Comparison of ENCODE assay signal across 29 cellular contexts in the genomic region with DNA sequence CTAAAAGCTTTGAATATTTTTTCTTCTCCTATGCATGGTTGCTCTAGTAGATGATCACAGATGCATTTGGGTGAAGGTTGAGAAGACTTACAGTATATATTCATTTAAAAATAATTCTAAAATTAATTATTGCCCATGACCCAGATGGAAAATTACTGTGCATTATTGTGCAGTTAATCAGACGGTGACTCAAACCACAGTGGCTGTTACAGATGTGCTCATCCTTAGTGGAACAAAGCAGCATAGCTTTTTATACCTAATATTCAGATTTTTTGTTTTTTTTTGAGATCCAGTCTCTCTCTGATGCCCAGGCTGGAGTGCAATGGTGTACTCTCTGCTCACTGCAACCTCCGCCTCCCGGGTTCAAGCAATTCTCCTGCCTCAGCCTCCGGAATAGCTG. TPM values are rescaled to one million over a fixed set of nuclear protein-coding genes. Genes with fewer than 3 reads are reported as not detected.
A peak's percentile ranks its signal among the peaks of the same experiment; 100 is the strongest.
DNase-seq lines count a peak whose midpoint lies in the region; ATAC-seq, FAIRE-seq and TF ChIP-seq lines count a peak whose summit lies in the region.
"Had no signal": no experiment of that assay in that cellular context is flagged by ENCODE, and none has a peak within 500 bp of the region (broad histone marks: within the 10 kb centered on the region; RNA-seq: fewer than 3 reads in every experiment).

No MANE protein-coding gene starts in this region.

- DNase-seq in A549 (ENCODE audit: low read depth in 1 of 2, low spot score in 1 of 2) = no peak
- DNase-seq in HCT116 (ENCODE audit: low read depth, low spot score) = no peak
- DNase-seq in adipocyte (ENCODE audit: low read depth) = peak; percentile 22
- DNase-seq in glomerular visceral epithelial cell (ENCODE audit: extremely low spot score) = peak; percentile 43
- DNase-seq in NCI-H2227 (lab: John Stamatoyannopoulos, UW; ENCODE audit: unreplicated experiment) = no peak
- DNase-seq in T-helper 1 cell = no peak
- DNase-seq in cerebellar cortex (ENCODE audit: low spot score) = no peak
- DNase-seq: activated naive CD4-positive, alpha-beta T cell treated with Interleukin-2 at 50 U/mL for 16 hours; CD4-positive, CD25-positive, alpha-beta regulatory T cell; DMS153; endodermal cell; foreskin melanocyte; left cardiac atrium; NCI-H1048; NCI-H2029; NCI-H446 treated with DMSO at 0.1 percent for 48 hours; Right ventricle myocardium superior; small intestine; stimulated activated CD4-positive, alpha-beta T cell treated with anti-CD3 and anti-CD28 coated beads, Interleukin-4, amount 100 ng/mL, for 1 hour; stomach; upper lobe of left lung had no signal

- no peak overlapping the region for H3K9ac ChIP-seq in HCT116 (ENCODE audit: low read length)
- H3K9ac ChIP-seq in adipocyte (ENCODE audit: low read length) = no peak overlapping the region
- H3K9ac ChIP-seq: KMS-11 had no signal

- H3K4me1 ChIP-seq in A549 = peaks cover 21% of the 10 kb centered on the region
- peaks cover 10 to 14% of the 10 kb centered on the region in 2 experiments for H3K4me1 ChIP-seq in HCT116 (ENCODE audit: control insufficient read depth in 1 of 2, insufficient read depth in 2 of 2, low read length in 2 of 2)
- peaks cover 17% of the 10 kb centered on the region for H3K4me1 ChIP-seq in adipocyte (ENCODE audit: control insufficient read depth, insufficient read depth, low read length)
- H3K4me1 ChIP-seq: ascending aorta, prostate gland had no signal

- ATAC-seq in A549 = no peak
- ATAC-seq in HCT116 = no peak
- no peak for ATAC-seq in HG02870 (IDR thresholded peaks at IDR 0.05; ENCODE audit: unreplicated experiment)
- ATAC-seq: left cardiac atrium had no signal

- H3K27me3 ChIP-seq in HCT116 (ENCODE audit: insufficient read depth, low read length) = no peaks in the 10 kb centered on the region
- peaks cover 3% of the 10 kb centered on the region for H3K27me3 ChIP-seq in adipocyte (replicated peaks; ENCODE audit: control insufficient read depth, insufficient read depth, low read length)

- no peaks in the 10 kb centered on the region for H3K79me2 ChIP-seq in HCT116 (ENCODE audit: insufficient read depth, low read length)

- TF ChIP-seq CTCF in A549 (IDR thresholded peaks at IDR 0.05) = no peak
- TF ChIP-seq CTCF in HCT116 (IDR thresholded peaks at IDR 0.05 in 2 of 3, conservative IDR thresholded peaks at IDR 0.05 in 1 of 3; ENCODE audit: borderline replicate concordance in 1 of 3, insufficient read depth in 1 of 3, low read depth in 2 of 3, low read length in 2 of 3) = no peak

- H3K27ac ChIP-seq in A549 = peak overlapping the region in 1 of 2 experiments; percentile 47; a peak in 2 of 6 replicates
- H3K27ac ChIP-seq in HCT116 (ENCODE audit: low read depth, low read length) = no peak overlapping the region
- H3K27ac ChIP-seq: ascending aorta, KMS-11, prostate gland, stomach, upper lobe of left lung, VCaP had no signal

- intact Hi-C loops in HCT116 (cut with micrococcal nuclease) = no loop called here

- TF ChIP-seq POLR2A in A549 (IDR thresholded peaks at IDR 0.05; ENCODE audit: low read length) (no peak), HCT116 (IDR thresholded peaks at IDR 0.05; ENCODE audit: borderline replicate concordance, extremely low read depth, insufficient read depth, insufficient read length) (no peak)

- no TSS peak for BruUV-seq in HCT116 (replicated peaks; lab: Mats Ljungman, UMichigan)

- no peak for FAIRE-seq in A549 (lab: Jason Lieb, UNC)
- FAIRE-seq: small intestine had no signal

- RAD21 ChIA-PET in HCT116 (lab: Charles Lee; ENCODE audit: low non-redundant PET in 1 of 2, low total read pairs in 2 of 2, uncharacterized antibody in 2 of 2, unreplicated experiment in 2 of 2) = no interaction called here

- TF ChIP-seq EP300 in A549 (IDR thresholded peaks at IDR 0.05) = no peak

- H3K9me2 ChIP-seq in HCT116 (ENCODE audit: insufficient read depth) = no peaks in the 10 kb centered on the region

- POLR2A ChIA-PET in A549 (lab: Yijun Ruan, JAX) = no interaction called here
- POLR2A ChIA-PET in HCT116 (lab: Charles Lee) = no interaction called here

- TF ChIP-seq RAD21 in A549 (conservative IDR thresholded peaks at IDR 0.05 in 1 of 2, IDR thresholded peaks at IDR 0.05 in 1 of 2) = no peak
- no peak for TF ChIP-seq RAD21 in HCT116 (IDR thresholded peaks at IDR 0.05; ENCODE audit: low read depth)

- H4K20me1 ChIP-seq in HCT116 (ENCODE audit: insufficient read depth) = no peaks in the 10 kb centered on the region

- H3K9me3 ChIP-seq in A549 (no peaks in the 10 kb centered on the region), HCT116 (ENCODE audit: control insufficient read depth in 1 of 2, insufficient read depth in 1 of 2, low read depth in 1 of 2, low read length in 2 of 2) (no peaks in the 10 kb centered on the region), adipocyte (ENCODE audit: control insufficient read depth, low read length) (no peaks in the 10 kb centered on the region)
- H3K9me3 ChIP-seq: ascending aorta, prostate gland, upper lobe of left lung had no signal

- H2AFZ ChIP-seq in HCT116 (ENCODE audit: low read depth, low read length, poor library complexity, severe bottlenecking) = peak overlapping the region; percentile 51

- H3K4me2 ChIP-seq in A549 = peak overlapping the region; percentile 14
- H3K4me2 ChIP-seq in HCT116 (ENCODE audit: low read length) = peak overlapping the region; percentile 42
- H3K4me2 ChIP-seq: KMS-11 had no signal

- H3K36me3 ChIP-seq in HCT116 (ENCODE audit: control insufficient read depth in 1 of 2, insufficient read depth in 2 of 2, low read length in 2 of 2) (no peaks in the 10 kb centered on the region), adipocyte (ENCODE audit: control insufficient read depth, insufficient read depth, low read length, severe bottlenecking) (no peaks in the 10 kb centered on the region)
- H3K36me3 ChIP-seq: ascending aorta, prostate gland, stomach, upper lobe of left lung had no signal

- H3K4me3 ChIP-seq in A549 (no peak overlapping the region), HCT116 (replicated peaks in 1 of 2; ENCODE audit: low read depth in 1 of 2, low read length in 2 of 2) (no peak overlapping the region), adipocyte (ENCODE audit: low read length) (no peak overlapping the region)
- H3K4me3 ChIP-seq: ascending aorta, prostate gland, stomach, upper lobe of left lung had no signal

- 57% methylated on average over 4 of the region's 4 CpGs for WGBS in A549 (ENCODE audit: missing lambda C conversion rate)

- CTCF ChIA-PET in A549 (lab: Yijun Ruan, JAX) (no interaction called here), HCT116 (lab: Charles Lee) (no interaction called here)

TF ChIP-seq in A549, 52 proteins besides CTCF, POLR2A, EP300 and RAD21:
- TF ChIP-seq RARB (CRISPR knock-in tag; IDR thresholded peaks at IDR 0.05) (no peak), GATA3 (IDR thresholded peaks at IDR 0.05; ENCODE audit: borderline replicate concordance) (no peak), MYC (IDR thresholded peaks at IDR 0.05; ENCODE audit: borderline replicate concordance, low read length) (no peak), FOSL2 (IDR thresholded peaks at IDR 0.05) (0 out of 2 replicates have a peak, but pooled peaks have one; percentile 15), FOSL2 (CRISPR knock-in tag; IDR thresholded peaks at IDR 0.05) (0 out of 2 replicates have a peak, but pooled peaks have one; percentile 7), NPAS2 (CRISPR knock-in tag; IDR thresholded peaks at IDR 0.05; ENCODE audit: borderline replicate concordance) (no peak)
- TF ChIP-seq, protein P1, sequence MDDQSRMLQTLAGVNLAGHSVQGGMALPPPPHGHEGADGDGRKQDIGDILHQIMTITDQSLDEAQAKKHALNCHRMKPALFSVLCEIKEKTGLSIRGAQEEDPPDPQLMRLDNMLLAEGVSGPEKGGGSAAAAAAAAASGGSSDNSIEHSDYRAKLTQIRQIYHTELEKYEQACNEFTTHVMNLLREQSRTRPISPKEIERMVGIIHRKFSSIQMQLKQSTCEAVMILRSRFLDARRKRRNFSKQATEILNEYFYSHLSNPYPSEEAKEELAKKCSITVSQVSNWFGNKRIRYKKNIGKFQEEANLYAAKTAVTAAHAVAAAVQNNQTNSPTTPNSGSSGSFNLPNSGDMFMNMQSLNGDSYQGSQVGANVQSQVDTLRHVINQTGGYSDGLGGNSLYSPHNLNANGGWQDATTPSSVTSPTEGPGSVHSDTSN (IDR thresholded peaks at IDR 0.05) = no peak

TF ChIP-seq in HCT116, 20 proteins besides CTCF, POLR2A, EP300 and RAD21:
- TF ChIP-seq FOSL1 (IDR thresholded peaks at IDR 0.05; ENCODE audit: low read depth) (peak; percentile 46), SP1 (IDR thresholded peaks at IDR 0.05; ENCODE audit: low read depth) (0 out of 2 replicates have a peak, but pooled peaks have one; percentile 28), JUND (IDR thresholded peaks at IDR 0.05) (peak; percentile 37; the same call in 1 of the 2 replicates), EZH2phosphoT487 (IDR thresholded peaks at IDR 0.05; ENCODE audit: borderline replicate concordance) (no peak)
- TF ChIP-seq, protein P2, sequence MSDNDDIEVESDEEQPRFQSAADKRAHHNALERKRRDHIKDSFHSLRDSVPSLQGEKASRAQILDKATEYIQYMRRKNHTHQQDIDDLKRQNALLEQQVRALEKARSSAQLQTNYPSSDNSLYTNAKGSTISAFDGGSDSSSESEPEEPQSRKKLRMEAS (IDR thresholded peaks at IDR 0.05) = no peak

RNA-seq across cellular contexts. Expression of a gene that starts 10.7 kb away (rescaled TPM):
- not detected in 2 replicates for polyA plus RNA-seq in A549 (2011; rRNA removed)
- polyA plus RNA-seq in A549 (2012; cell fraction: cytosol; rRNA removed) = not detected in 2 replicates
- polyA plus RNA-seq in A549 (2012; cell fraction: nucleus; rRNA removed) = not detected in 2 replicates
- not detected in 3 replicates for polyA plus RNA-seq in A549 (2017; fragmentation: RNase III; extraction: RNeasy Plus Mini Kit Qiagen cat#74134 plus additional on column Dnase treatment)
- not detected in 2 replicates for polyA minus RNA-seq in A549 (2011; rRNA and poly(A)+ RNA removed)
- not detected for total RNA-seq in HCT116 (2021; ENCODE audit: unreplicated experiment)
- 0.10 TPM in 1 of 2 replicates, not detected in the other for polyA plus RNA-seq in HCT116 (2012)
- total RNA-seq: A673; ascending aorta; CD4-positive, CD25-positive, alpha-beta regulatory T cell; endodermal cell; left cardiac atrium; prostate gland; Right ventricle myocardium superior; stomach; T-helper 1 cell treated with Interleukin-12 subunit alpha and Interleukin-12 subunit beta and Interleukin-4 antibody, amounts not matched to agents 30 ng/mL and 1 ng/mL, for 36 hours; upper lobe of left lung had no signal
- polyA plus RNA-seq: CD4-positive, CD25-positive, alpha-beta regulatory T cell; neural cell; small intestine; stomach had no signal

RNA-seq across cellular contexts. Expression of a gene that starts 27.1 kb away (rescaled TPM):
- polyA plus RNA-seq in A549 (2011; rRNA removed) (not detected in 2 replicates), A549 (2017; fragmentation: RNase III; extraction: RNeasy Plus Mini Kit Qiagen cat#74134 plus additional on column Dnase treatment) (not detected in 3 replicates)
- polyA plus RNA-seq in A549 (2012; cell fraction: cytosol; rRNA removed) = not detected in 2 replicates
- polyA plus RNA-seq in A549 (2012; cell fraction: nucleus; rRNA removed) = not detected in 2 replicates
- not detected in 2 replicates for polyA minus RNA-seq in A549 (2011; rRNA and poly(A)+ RNA removed)
- total RNA-seq in HCT116 (2021; ENCODE audit: unreplicated experiment) = not detected
- polyA plus RNA-seq in HCT116 (2012) = 0.02 TPM in 1 of 2 replicates, not detected in the other
- total RNA-seq: A673; ascending aorta; CD4-positive, CD25-positive, alpha-beta regulatory T cell; endodermal cell; left cardiac atrium; prostate gland; Right ventricle myocardium superior; stomach; T-helper 1 cell treated with Interleukin-12 subunit alpha and Interleukin-12 subunit beta and Interleukin-4 antibody, amounts not matched to agents 30 ng/mL and 1 ng/mL, for 36 hours had no signal
- polyA plus RNA-seq: CD4-positive, CD25-positive, alpha-beta regulatory T cell; neural cell; small intestine; stomach had no signal

Comparison
In these comparisons a context has a peak if more than half of its experiments do, and no peak if none do; other contexts are left out.
1. DNase-seq: peak in adipocyte (single experiment) and glomerular visceral epithelial cell (single experiment); none in A549 (0 of 2), HCT116 (single experiment), NCI-H2227 (single experiment), T-helper 1 cell (0 of 5) and cerebellar cortex (single experiment).